9 cellular contexts compared by ENCODE assay signal in the genomic region with DNA sequence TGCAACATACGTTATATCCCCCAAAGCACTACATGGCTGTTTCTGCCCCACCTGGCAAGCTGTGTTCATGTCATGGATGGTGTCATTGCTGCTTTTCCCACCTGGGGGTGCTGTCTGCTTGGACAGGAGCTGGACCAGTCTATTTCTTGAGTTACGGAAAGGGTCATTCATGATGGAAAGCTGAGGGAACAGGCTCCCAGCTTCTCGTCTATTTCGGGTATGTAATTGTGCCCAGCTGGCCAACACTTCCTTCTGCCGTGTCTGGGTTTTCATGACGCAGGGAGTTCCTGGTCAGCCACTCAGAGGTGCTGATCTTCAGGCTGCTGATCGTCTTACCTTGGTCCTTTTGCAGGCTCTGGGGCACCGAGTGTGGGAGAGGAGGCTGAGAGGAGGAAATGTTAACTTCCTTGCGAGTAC.
A peak's percentile ranks its signal among the peaks of the same experiment; 100 is the strongest.
DNase-seq lines count a peak whose midpoint lies in the region; ATAC-seq and TF ChIP-seq lines count a peak whose summit lies in the region.
"Had no signal": no experiment of that assay in that cellular context is flagged by ENCODE, and none has a peak within 500 bp of the region (broad histone marks: within the 10 kb centered on the region; RNA-seq: fewer than 3 reads in every experiment).

No MANE protein-coding gene starts in this region.

- H3K36me3 ChIP-seq in KMS-11 (ENCODE audit: insufficient read depth) = no peaks in the 10 kb centered on the region
- H3K36me3 ChIP-seq in adipocyte (ENCODE audit: control insufficient read depth, insufficient read depth, low read length, severe bottlenecking) = no peaks in the 10 kb centered on the region
- H3K36me3 ChIP-seq in tibial artery = no peaks in the 10 kb centered on the region
- H3K36me3 ChIP-seq: neutrophil had no signal

- H3K4me1 ChIP-seq in KMS-11 (ENCODE audit: low read depth, poor library complexity, severe bottlenecking) = no peaks in the 10 kb centered on the region
- peaks cover 14% of the 10 kb centered on the region for H3K4me1 ChIP-seq in adipocyte (ENCODE audit: control insufficient read depth, insufficient read depth, low read length)
- H3K4me1 ChIP-seq in tibial artery = peaks cover 0 to 16% (median 3%) of the 10 kb centered on the region in 4 donors

- intact Hi-C loops in tibial artery (cut with DNase I; ENCODE audit: low total_unique reads) = no loop called here

- no peak overlapping the region for H3K4me2 ChIP-seq in KMS-11

- H3K9me3 Mint-ChIP-seq in stimulated activated naive B cell treated with anti-CD40 and anti-IgM and Interleukin-4, amounts not matched to agents 10 μg/mL and 1 μg/mL and 100 μg/mL, for 72 hours = peaks cover 0 to 2% of the 10 kb centered on the region in 2 donors

- H3K27me3 ChIP-seq in KMS-11 (ENCODE audit: insufficient read depth, low read depth) (no peaks in the 10 kb centered on the region), adipocyte (replicated peaks; ENCODE audit: control insufficient read depth, insufficient read depth, low read length) (no peaks in the 10 kb centered on the region), tibial artery (no peaks in the 10 kb centered on the region)

- H3K27me3 Mint-ChIP-seq in stimulated activated naive B cell treated with anti-CD40 and anti-IgM and Interleukin-4, amounts not matched to agents 10 μg/mL and 1 μg/mL and 100 μg/mL, for 72 hours = peaks cover 36 to 40% of the 10 kb centered on the region in 2 donors

- H3K27ac ChIP-seq in KMS-11 (no peak overlapping the region), tibial artery (no peak overlapping the region)
- H3K27ac ChIP-seq: neutrophil had no signal

- H2AFZ ChIP-seq in KMS-11 (ENCODE audit: low read depth) = no peak overlapping the region

- DNase-seq in GM03348 (ENCODE audit: low spot score) (peak; percentile 43), adipocyte (ENCODE audit: low read depth) (peak; percentile 39), hippocampal formation (lab: John Stamatoyannopoulos, UW) (peak; percentile 29 to 32), tibial artery (no peak), NCI-H1694 (lab: John Stamatoyannopoulos, UW) (no peak), GDM1 (lab: John Stamatoyannopoulos, UW) (no peak)
- DNase-seq in stimulated activated naive B cell treated with anti-CD40 and anti-IgM and Interleukin-4, amounts not matched to agents 10 μg/mL and 1 μg/mL and 100 μg/mL, for 72 hours = no peak

- no peaks in the 10 kb centered on the region for H3K36me3 Mint-ChIP-seq in stimulated activated naive B cell treated with anti-CD40 and anti-IgM and Interleukin-4, amounts not matched to agents 10 μg/mL and 1 μg/mL and 100 μg/mL, for 72 hours

- H3K9ac ChIP-seq in KMS-11 (no peak overlapping the region), adipocyte (ENCODE audit: low read length) (no peak overlapping the region)

- H3K9me3 ChIP-seq in adipocyte (ENCODE audit: control insufficient read depth, low read length) (no peaks in the 10 kb centered on the region), tibial artery (no peaks in the 10 kb centered on the region)
- H3K9me3 ChIP-seq: neutrophil had no signal

- H3K4me1 Mint-ChIP-seq in stimulated activated naive B cell treated with anti-CD40 and anti-IgM and Interleukin-4, amounts not matched to agents 10 μg/mL and 1 μg/mL and 100 μg/mL, for 72 hours = peaks cover 0 to 2% of the 10 kb centered on the region in 2 donors

- ATAC-seq in stimulated activated naive B cell treated with anti-CD40 and anti-IgM and Interleukin-4, amounts not matched to agents 10 μg/mL and 1 μg/mL and 100 μg/mL, for 72 hours (replicated peaks) = peak; percentile 33 to 55

- no peak overlapping the region for H3K27ac Mint-ChIP-seq in stimulated activated naive B cell treated with anti-CD40 and anti-IgM and Interleukin-4, amounts not matched to agents 10 μg/mL and 1 μg/mL and 100 μg/mL, for 72 hours

- H3K4me3 Mint-ChIP-seq in stimulated activated naive B cell treated with anti-CD40 and anti-IgM and Interleukin-4, amounts not matched to agents 10 μg/mL and 1 μg/mL and 100 μg/mL, for 72 hours = no peak overlapping the region

- no peak overlapping the region for H3K4me3 ChIP-seq in KMS-11 (IDR thresholded peaks at IDR 0.05; ENCODE audit: insufficient read depth, low read depth, low read length)
- no peak overlapping the region for H3K4me3 ChIP-seq in adipocyte (ENCODE audit: low read length)
- no peak overlapping the region for H3K4me3 ChIP-seq in tibial artery

- H3K79me2 ChIP-seq in KMS-11 (ENCODE audit: insufficient read depth, low read depth) = no peaks in the 10 kb centered on the region

- peak; percentile 42 for TF ChIP-seq CTCF in KMS-11 (conservative IDR thresholded peaks at IDR 0.05; ENCODE audit: low read depth, low read length)
- peak in 1 of 2 experiments; percentile 25 for TF ChIP-seq CTCF in tibial artery (IDR thresholded peaks at IDR 0.05)

- H4K20me1 ChIP-seq in KMS-11 (ENCODE audit: insufficient read depth) = no peaks in the 10 kb centered on the region

Comparison
In these comparisons a context has a peak if more than half of its experiments do, and no peak if none do; other contexts are left out.
1. DNase-seq: peak in GM03348 (single experiment), adipocyte (single experiment) and hippocampal formation (2 of 2); none in stimulated activated naive B cell treated with anti-CD40 and anti-IgM and Interleukin-4, amounts not matched to agents 10 μg/mL and 1 μg/mL and 100 μg/mL, for 72 hours (single experiment), tibial artery (0 of 2), NCI-H1694 (single experiment) and GDM1 (single experiment).